In genomic region chr11:71108013-71108865, GRCh38 we compare ENCODE assay signal across 26 cellular contexts.
"Had no signal": no experiment of that assay in that cellular context is flagged by ENCODE, and none has a peak within 500 bp of the region (broad histone marks: within the 10 kb centered on the region; RNA-seq: fewer than 3 reads in every experiment).

No MANE protein-coding gene starts in this region.

- DNase-seq: activated CD4-positive, alpha-beta memory T cell treated with anti-CD3 and anti-CD28 coated beads, Interleukin-2, amount 10 ng/mL, durations not matched to agents 7 days and 5 days; activated CD4-positive, alpha-beta T cell treated with anti-CD3 and anti-CD28 coated beads for 36 hours; activated CD4-positive, alpha-beta T cell treated with anti-CD3 and anti-CD28 coated beads, Interleukin-2, amount 50 U/mL, for 1 hour; activated gamma-delta T cell; activated naive CD4-positive, alpha-beta T cell treated with anti-CD3 and anti-CD28 coated beads for 36 hours; activated T-cell treated with anti-CD3 and anti-CD28 coated beads for 4 hours; activated T-cell treated with anti-CD3 and anti-CD28 coated beads, Interleukin-2, amount 50 U/mL, for 48 hours; amygdala; NCI-H1092; NCI-H1417; NCI-H2029 treated with DMSO at 0.1 percent for 48 hours; NCI-H510A treated with DMSO at 0.1 percent for 48 hours; NCI-H69; NK-92 treated with Interleukin-12 subunit alpha and Interleukin-12 subunit beta, amount 100 ng/mL, for 24 hours; Right ventricle myocardium superior; SJCRH30; SK-N-SH; T-helper 1 cell; WERI-Rb-1 had no signal

- H3K27ac ChIP-seq: cardiac muscle cell, Peyer's patch, RWPE1, SJCRH30, WERI-Rb-1 had no signal

- H3K4me1 ChIP-seq: Peyer's patch, SJCRH30 had no signal

- H3K4me2 ChIP-seq: SK-N-SH had no signal

- FAIRE-seq: astrocyte had no signal

- H3K27me3 ChIP-seq: cardiac muscle cell, Peyer's patch had no signal

- H3K9ac ChIP-seq: SK-N-SH had no signal

- H3K27me3 Mint-ChIP-seq: activated CD4-positive, alpha-beta memory T cell treated with anti-CD3 and anti-CD28 coated beads, Interleukin-2, amount 10 ng/mL, durations not matched to agents 7 days and 5 days had no signal

- H3K4me3 ChIP-seq: cardiac muscle cell, Peyer's patch, SJCRH30 had no signal

- H3K36me3 ChIP-seq: cardiac muscle cell, Peyer's patch, SJCRH30, WERI-Rb-1 had no signal

- H3K36me3 Mint-ChIP-seq: activated naive CD8-positive, alpha-beta T cell; brain had no signal

- H3K9me3 ChIP-seq: Peyer's patch, SJCRH30, SK-N-SH had no signal

- H3K4me3 Mint-ChIP-seq: activated CD4-positive, alpha-beta memory T cell treated with anti-CD3 and anti-CD28 coated beads, Interleukin-2, amount 10 ng/mL, durations not matched to agents 7 days and 5 days; activated CD4-positive, alpha-beta T cell treated with anti-CD3 and anti-CD28 coated beads for 36 hours; activated naive CD4-positive, alpha-beta T cell treated with anti-CD3 and anti-CD28 coated beads for 36 hours; activated naive CD8-positive, alpha-beta T cell; activated T-helper 17 cell treated with anti-CD3 and anti-CD28 coated beads, Interleukin-2, amount 50 U/mL, for 72 hours; brain had no signal

- ATAC-seq: activated CD4-positive, alpha-beta T cell treated with anti-CD3 and anti-CD28 coated beads for 36 hours; activated T-helper 17 cell treated with anti-CD3 and anti-CD28 coated beads, Interleukin-2, amount 50 U/mL, for 72 hours had no signal

- H3K9me3 Mint-ChIP-seq: activated CD4-positive, alpha-beta memory T cell treated with anti-CD3 and anti-CD28 coated beads, Interleukin-2, amount 10 ng/mL, durations not matched to agents 7 days and 5 days; activated naive CD4-positive, alpha-beta T cell treated with anti-CD3 and anti-CD28 coated beads for 36 hours; activated T-helper 17 cell treated with anti-CD3 and anti-CD28 coated beads, Interleukin-2, amount 50 U/mL, for 72 hours; brain had no signal

- H3K27ac Mint-ChIP-seq: activated CD4-positive, alpha-beta memory T cell treated with anti-CD3 and anti-CD28 coated beads, Interleukin-2, amount 10 ng/mL, durations not matched to agents 7 days and 5 days; activated CD4-positive, alpha-beta T cell treated with anti-CD3 and anti-CD28 coated beads for 36 hours; activated naive CD4-positive, alpha-beta T cell treated with anti-CD3 and anti-CD28 coated beads for 36 hours; activated naive CD8-positive, alpha-beta T cell; activated T-helper 17 cell treated with anti-CD3 and anti-CD28 coated beads, Interleukin-2, amount 50 U/mL, for 72 hours; brain had no signal

- H3K4me1 Mint-ChIP-seq: activated CD4-positive, alpha-beta memory T cell treated with anti-CD3 and anti-CD28 coated beads, Interleukin-2, amount 10 ng/mL, durations not matched to agents 7 days and 5 days; activated CD4-positive, alpha-beta T cell treated with anti-CD3 and anti-CD28 coated beads for 36 hours; activated T-helper 17 cell treated with anti-CD3 and anti-CD28 coated beads, Interleukin-2, amount 50 U/mL, for 72 hours had no signal
